8 cellular contexts compared by ENCODE assay signal in genomic region chr3:185857208-185857607, GRCh38. TPM values are rescaled to one million over a fixed set of nuclear protein-coding genes. Genes with fewer than 3 reads are reported as not detected.
"Had no signal": no experiment of that assay in that cellular context is flagged by ENCODE, and none has a peak within 500 bp of the region (broad histone marks: within the 10 kb centered on the region; RNA-seq: fewer than 3 reads in every experiment).

No MANE protein-coding gene starts in this region.

- H3K4me3 Mint-ChIP-seq: GM23338, H9, IgD-negative memory B cell had no signal

- FAIRE-seq: H1, H54 had no signal

- H2AFZ ChIP-seq: GM23338 had no signal

- H3K4me1 Mint-ChIP-seq: GM23338, H9, IgD-negative memory B cell had no signal

- H3K27ac Mint-ChIP-seq: GM23338, H9, IgD-negative memory B cell had no signal

- H3K27me3 Mint-ChIP-seq: IgD-negative memory B cell had no signal

- H3K27ac ChIP-seq: HL-60 had no signal

- DNase-seq: H9, HCEC 1CT, KG1 had no signal

- H3K4me2 ChIP-seq: GM23338 had no signal

- ATAC-seq: GM23338 had no signal

- H3K4me3 ChIP-seq: GM23338 had no signal

RNA-seq across cellular contexts. Expression of gene IGF2BP2, which starts 32.4 kb away (rescaled TPM):
- polyA plus RNA-seq: IgD-negative memory B cell had no signal
